17 cellular contexts compared by ENCODE assay signal in the genomic region with DNA sequence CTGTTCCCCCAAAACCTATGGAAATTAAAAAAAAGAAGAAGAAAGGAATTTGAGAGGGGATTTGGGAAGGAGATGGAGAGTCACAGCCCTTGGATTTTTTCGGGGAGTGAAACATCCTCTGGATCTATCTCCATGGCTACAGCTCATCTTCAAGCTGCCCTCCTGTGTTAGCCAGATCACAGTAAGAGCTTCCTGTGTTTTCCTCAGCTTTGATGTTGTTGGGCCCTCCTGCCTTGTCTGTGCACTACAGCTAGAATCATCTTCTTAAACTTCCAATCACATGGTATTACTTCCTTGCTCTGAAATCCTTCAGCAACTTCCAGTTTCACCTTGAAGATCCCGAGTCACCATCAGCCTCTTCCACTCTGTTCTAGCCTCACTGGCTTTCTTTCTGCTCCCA.
DNase-seq lines count a peak whose midpoint lies in the region; ATAC-seq lines count a peak whose summit lies in the region.
"Had no signal": no experiment of that assay in that cellular context is flagged by ENCODE, and none has a peak within 500 bp of the region (broad histone marks: within the 10 kb centered on the region; RNA-seq: fewer than 3 reads in every experiment).

No MANE protein-coding gene starts in this region.

- ATAC-seq in T-cell (replicated peaks in 1 of 4) (peak; percentile 57 to 87 (median 76)), HG03196 (IDR thresholded peaks at IDR 0.05; ENCODE audit: unreplicated experiment) (no peak)
- peak; percentile 71 to 89 for ATAC-seq in naive thymus-derived CD8-positive, alpha-beta T cell

- H3K36me3 Mint-ChIP-seq in activated naive CD4-positive, alpha-beta T cell treated with anti-CD3 and anti-CD28 coated beads, Interleukin-2, amount 50 U/mL, for 24 hours, result peaks cover 2% of the 10 kb centered on the region
- H3K36me3 Mint-ChIP-seq in activated naive CD4-positive, alpha-beta T cell treated with anti-CD3 and anti-CD28 coated beads, Interleukin-2, amount 10 ng/mL, durations not matched to agents 7 days and 5 days, result peaks cover 5% of the 10 kb centered on the region
- H3K36me3 Mint-ChIP-seq in CD4-positive, alpha-beta memory T cell, result peaks cover 0 to 6% of the 10 kb centered on the region in 2 donors
- no peaks in the 10 kb centered on the region for H3K36me3 Mint-ChIP-seq in T-cell
- peaks cover 0 to 8% (median 7%) of the 10 kb centered on the region in 3 donors for H3K36me3 Mint-ChIP-seq in naive thymus-derived CD8-positive, alpha-beta T cell

- no peaks in the 10 kb centered on the region for H3K36me3 ChIP-seq in CD4-positive, alpha-beta memory T cell (ENCODE audit: insufficient read depth, low read length)
- H3K36me3 ChIP-seq: HAP-1 had no signal

- no peak overlapping the region for H3K4me3 ChIP-seq in CD4-positive, alpha-beta memory T cell (ENCODE audit: low read length in 2 of 2)
- H3K4me3 ChIP-seq: HAP-1 had no signal

- peaks cover 58% of the 10 kb centered on the region for H3K4me1 Mint-ChIP-seq in activated naive CD4-positive, alpha-beta T cell treated with anti-CD3 and anti-CD28 coated beads, Interleukin-2, amount 50 U/mL, for 24 hours
- H3K4me1 Mint-ChIP-seq in activated naive CD4-positive, alpha-beta T cell treated with anti-CD3 and anti-CD28 coated beads, Interleukin-2, amount 10 ng/mL, durations not matched to agents 7 days and 5 days, result peaks cover 34% of the 10 kb centered on the region
- H3K4me1 Mint-ChIP-seq in CD4-positive, alpha-beta memory T cell, result peaks cover 32 to 50% (median 37%) of the 10 kb centered on the region in 4 donors
- peaks cover 44 to 49% (median 47%) of the 10 kb centered on the region in 3 donors for H3K4me1 Mint-ChIP-seq in T-cell
- H3K4me1 Mint-ChIP-seq in naive thymus-derived CD8-positive, alpha-beta T cell, result peaks cover 32 to 52% (median 44%) of the 10 kb centered on the region in 4 donors

- intact Hi-C loops in CD4-positive, alpha-beta memory T cell (cut with micrococcal nuclease), result loop anchor here (1.0 kb wide), 1 partner anchor 9 kb away; no protein-coding TSS in a partner anchor

- peaks cover 11% of the 10 kb centered on the region for H3K9me3 Mint-ChIP-seq in activated naive CD4-positive, alpha-beta T cell treated with anti-CD3 and anti-CD28 coated beads, Interleukin-2, amount 50 U/mL, for 24 hours
- peaks cover 2% of the 10 kb centered on the region for H3K9me3 Mint-ChIP-seq in activated naive CD4-positive, alpha-beta T cell treated with anti-CD3 and anti-CD28 coated beads, Interleukin-2, amount 10 ng/mL, durations not matched to agents 7 days and 5 days
- peaks cover 0 to 3% (median 0%) of the 10 kb centered on the region in 8 donors for H3K9me3 Mint-ChIP-seq in CD4-positive, alpha-beta memory T cell
- H3K9me3 Mint-ChIP-seq in T-cell, result no peaks in the 10 kb centered on the region
- H3K9me3 Mint-ChIP-seq in naive thymus-derived CD8-positive, alpha-beta T cell, result peaks cover 0 to 10% (median 0%) of the 10 kb centered on the region in 9 donors

- no peaks in the 10 kb centered on the region for H3K9me3 ChIP-seq in CD4-positive, alpha-beta memory T cell (ENCODE audit: control insufficient read depth in 1 of 2, low read length in 2 of 2)
- H3K9me3 ChIP-seq: HAP-1 had no signal

- no peak overlapping the region for H3K27ac ChIP-seq in CD4-positive, alpha-beta memory T cell (ENCODE audit: low read depth, low read length)

- POLR2A ChIA-PET in CD4-positive, alpha-beta memory T cell (lab: Charles Lee; ENCODE audit: partially characterized antibody), result interaction anchor here (6.3 kb wide), 1 partner anchor 10 kb away, joined by 53 read pairs; no protein-coding TSS in a partner anchor
- POLR2A ChIA-PET in T-cell (lab: Charles Lee), result interaction anchor here in 1 of 2 donors (1.0 kb wide), 1 partner anchor 11 kb away, joined by 3 read pairs; no protein-coding TSS in a partner anchor
- POLR2A ChIA-PET in naive thymus-derived CD8-positive, alpha-beta T cell (lab: Charles Lee), result interaction anchor here (0.9 to 4.9 kb wide), 4 partner anchors 8 to 18 kb away, joined by 4 to 41 read pairs (median 8); no protein-coding TSS in a partner anchor

- peak overlapping the region; percentile 65 for H3K27ac Mint-ChIP-seq in activated naive CD4-positive, alpha-beta T cell treated with anti-CD3 and anti-CD28 coated beads, Interleukin-2, amount 50 U/mL, for 24 hours
- no peak overlapping the region for H3K27ac Mint-ChIP-seq in activated naive CD4-positive, alpha-beta T cell treated with anti-CD3 and anti-CD28 coated beads, Interleukin-2, amount 10 ng/mL, durations not matched to agents 7 days and 5 days
- peak overlapping the region in 5 of 7 donors; percentile 26 to 90 (median 81) for H3K27ac Mint-ChIP-seq in CD4-positive, alpha-beta memory T cell
- H3K27ac Mint-ChIP-seq in T-cell, result peak overlapping the region; percentile 78 to 85
- H3K27ac Mint-ChIP-seq in naive thymus-derived CD8-positive, alpha-beta T cell, result peak overlapping the region; percentile 57 to 95 (median 86)
- H3K27ac Mint-ChIP-seq: HFFc6 had no signal

- H3K27me3 Mint-ChIP-seq in activated naive CD4-positive, alpha-beta T cell treated with anti-CD3 and anti-CD28 coated beads, Interleukin-2, amount 50 U/mL, for 24 hours, result no peaks in the 10 kb centered on the region
- H3K27me3 Mint-ChIP-seq in activated naive CD4-positive, alpha-beta T cell treated with anti-CD3 and anti-CD28 coated beads, Interleukin-2, amount 10 ng/mL, durations not matched to agents 7 days and 5 days, result no peaks in the 10 kb centered on the region
- H3K27me3 Mint-ChIP-seq in CD4-positive, alpha-beta memory T cell, result no peaks in the 10 kb centered on the region
- no peaks in the 10 kb centered on the region for H3K27me3 Mint-ChIP-seq in T-cell
- H3K27me3 Mint-ChIP-seq in naive thymus-derived CD8-positive, alpha-beta T cell, result peaks cover 0 to 3% (median 0%) of the 10 kb centered on the region in 5 donors

- no peaks in the 10 kb centered on the region for H3K27me3 ChIP-seq in CD4-positive, alpha-beta memory T cell (ENCODE audit: insufficient read depth, low read length)

- peak overlapping the region; percentile 2 for H3K4me3 Mint-ChIP-seq in activated naive CD4-positive, alpha-beta T cell treated with anti-CD3 and anti-CD28 coated beads, Interleukin-2, amount 50 U/mL, for 24 hours
- H3K4me3 Mint-ChIP-seq in activated naive CD4-positive, alpha-beta T cell treated with anti-CD3 and anti-CD28 coated beads, Interleukin-2, amount 10 ng/mL, durations not matched to agents 7 days and 5 days, result no peak overlapping the region
- H3K4me3 Mint-ChIP-seq in CD4-positive, alpha-beta memory T cell, result peak overlapping the region in 4 of 8 donors; percentile 9 to 61 (median 23)
- H3K4me3 Mint-ChIP-seq in T-cell, result peak overlapping the region in 1 of 3 donors; percentile 9
- H3K4me3 Mint-ChIP-seq in naive thymus-derived CD8-positive, alpha-beta T cell, result peak overlapping the region in 6 of 10 donors; percentile 44 to 59 (median 50)
- H3K4me3 Mint-ChIP-seq: HFFc6 had no signal

- DNase-seq in activated naive CD4-positive, alpha-beta T cell treated with anti-CD3 and anti-CD28 coated beads, Interleukin-2, amount 10 ng/mL, durations not matched to agents 7 days and 5 days, result no peak
- no peak for DNase-seq in CD4-positive, alpha-beta memory T cell
- DNase-seq in T-cell (no peak), HUDEP-2 (lab: John Stamatoyannopoulos, UW; ENCODE audit: unreplicated experiment in 76 of 76) (no peak), NCI-H2081 treated with DMSO at 0.1 percent for 48 hours (lab: John Stamatoyannopoulos, UW) (no peak)
- DNase-seq in naive thymus-derived CD8-positive, alpha-beta T cell, result peak in 1 of 10 donors; percentile 19
- DNase-seq: C1 segment of cervical spinal cord, Calu3, COR-L47, DMS53, DMS79 treated with DMSO at 0.1 percent for 48 hours, GF-D8, GOT3, HFFc6 had no signal

- CTCF ChIA-PET in activated naive CD4-positive, alpha-beta T cell treated with anti-CD3 and anti-CD28 coated beads, Interleukin-2, amount 10 ng/mL, durations not matched to agents 7 days and 5 days (lab: Charles Lee), result no interaction called here
- CTCF ChIA-PET in CD4-positive, alpha-beta memory T cell (lab: Charles Lee; ENCODE audit: partially characterized antibody), result interaction anchor here (1.0 kb wide), 1 partner anchor 17 kb away, joined by 3 read pairs; no protein-coding TSS in a partner anchor
- CTCF ChIA-PET in T-cell (lab: Charles Lee), result no interaction called here

- H3K4me1 ChIP-seq in CD4-positive, alpha-beta memory T cell (ENCODE audit: insufficient read depth, low read length), result peaks cover 38% of the 10 kb centered on the region
- H3K4me1 ChIP-seq: HAP-1 had no signal
